28 cellular contexts compared by ENCODE assay signal in the genomic region with DNA sequence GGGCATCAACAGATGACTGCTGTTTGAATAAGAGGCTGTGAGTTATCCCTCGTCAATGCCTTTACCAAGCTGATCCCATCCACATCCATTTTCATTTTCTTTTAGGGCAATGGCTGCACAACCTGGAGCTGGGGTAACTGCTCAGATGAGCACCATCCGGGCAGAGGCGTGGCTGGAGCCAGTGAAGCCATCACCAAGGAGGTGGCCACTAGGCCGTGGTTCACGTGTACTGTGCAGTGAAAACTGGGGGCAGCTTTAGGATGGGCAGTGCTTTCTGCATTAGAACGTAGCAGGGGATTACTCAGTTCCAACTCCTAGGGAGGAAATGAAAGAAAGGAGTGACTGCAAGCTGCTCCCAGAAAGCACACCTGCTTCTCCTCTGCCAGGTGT.
"Had no signal": no experiment of that assay in that cellular context is flagged by ENCODE, and none has a peak within 500 bp of the region (broad histone marks: within the 10 kb centered on the region; RNA-seq: fewer than 3 reads in every experiment).

No MANE protein-coding gene starts in this region.

- H3K4me1 ChIP-seq: SJCRH30 had no signal

- H3K4me3 ChIP-seq: SJCRH30 had no signal

- H3K27ac ChIP-seq: brain microvascular endothelial cell, SJCRH30 had no signal

- H3K9me3 ChIP-seq: SJCRH30, SK-N-SH had no signal

- H3K9ac ChIP-seq: SK-N-SH had no signal

- H3K4me2 ChIP-seq: SK-N-SH had no signal

- DNase-seq: activated B cell treated with CpG ODN at 0.5 μM for 24 hours; activated CD4-positive, alpha-beta memory T cell treated with anti-CD3 and anti-CD28 coated beads, Interleukin-2, amount 10 ng/mL, durations not matched to agents 7 days and 5 days; activated CD4-positive, alpha-beta T cell treated with anti-CD3 and anti-CD28 coated beads for 48 hours; activated CD4-positive, CD25-positive, alpha-beta regulatory T cell treated with anti-CD3 and anti-CD28 coated beads, Interleukin-2, amount 50 U/mL, for 72 hours; activated CD8-positive, alpha-beta memory T cell treated with anti-CD3 and anti-CD28 coated beads for 24 hours; activated CD8-positive, alpha-beta memory T cell treated with anti-CD3 and anti-CD28 coated beads, Interleukin-2, amount 10 ng/mL, durations not matched to agents 7 days and 5 days; activated CD8-positive, alpha-beta memory T cell treated with anti-CD3 and anti-CD28 coated beads, Interleukin-2, amount 50 U/mL, for 48 hours; activated effector memory CD4-positive, alpha-beta T cell treated with anti-CD3 and anti-CD28 coated beads, Interleukin-2, amount 50 U/mL, for 16 hours; activated naive CD4-positive, alpha-beta T cell; activated naive CD4-positive, alpha-beta T cell treated with anti-CD3 and anti-CD28 coated beads, Interleukin-2, amount 50 U/mL, for 16 hours; activated naive CD8-positive, alpha-beta T cell treated with anti-CD3 and anti-CD28 coated beads for 36 hours; activated T-cell treated with anti-CD3 and anti-CD28 coated beads, Interleukin-2, amount 50 U/mL, for 48 hours; amniotic stem cell; brain microvascular endothelial cell; Karpas-422; KBM-7; NCI-H1105; NCI-H1417 treated with DMSO at 0.1 percent for 48 hours; NCI-H1694; NCI-H1930; NCI-H2081 treated with DMSO at 0.1 percent for 48 hours; NCI-H345; NCI-H524 treated with DMSO at 0.1 percent for 48 hours; PC-3; SHP77; SJCRH30; SK-N-SH had no signal

- H3K27me3 ChIP-seq: brain microvascular endothelial cell, SJCRH30 had no signal

- ATAC-seq: activated CD8-positive, alpha-beta memory T cell treated with anti-CD3 and anti-CD28 coated beads, Interleukin-2, amount 10 ng/mL, durations not matched to agents 7 days and 5 days; PC-3 had no signal

- H3K9me2 ChIP-seq: SK-N-SH had no signal

- FAIRE-seq: RCC 7860 had no signal

- H3K36me3 ChIP-seq: SJCRH30 had no signal
